8 cellular contexts compared by ENCODE assay signal in the genomic region with DNA sequence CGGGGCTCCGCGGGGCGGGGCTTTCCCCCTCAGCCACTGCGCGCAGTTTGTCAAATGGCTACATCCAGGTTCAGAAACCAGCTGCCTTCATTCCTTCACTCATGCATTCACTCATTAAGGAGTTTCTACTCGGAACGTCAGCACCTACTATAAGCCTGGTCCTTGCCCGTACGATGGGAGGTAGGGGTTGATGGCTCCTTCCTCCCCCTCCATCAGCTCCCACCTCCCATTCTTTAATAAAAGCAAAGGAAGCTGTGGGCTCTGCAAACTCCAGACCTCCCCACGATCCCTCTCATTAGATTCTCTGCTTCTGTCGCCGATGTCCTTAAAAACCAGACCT. TPM values are rescaled to one million over a fixed set of nuclear protein-coding genes. Genes with fewer than 3 reads are reported as not detected.
DNase-seq lines count a peak whose midpoint lies in the region; ATAC-seq and TF ChIP-seq lines count a peak whose summit lies in the region.

No MANE protein-coding gene starts in this region.

- no peaks in the 10 kb centered on the region for H3K27me3 ChIP-seq in CD8-positive, alpha-beta memory T cell (ENCODE audit: insufficient read depth, low read length, poor library complexity, severe bottlenecking)
- H3K27me3 ChIP-seq in PC-9 (ENCODE audit: insufficient read depth, low read depth) (peaks cover 26% of the 10 kb centered on the region; the same call in 1 of the 2 replicates), esophagus muscularis mucosa (no peaks in the 10 kb centered on the region)

- H3K9me2 ChIP-seq in PC-9 (ENCODE audit: insufficient read depth) = no peaks in the 10 kb centered on the region

- no peaks in the 10 kb centered on the region; the same call in 1 of the 2 replicates for H4K20me1 ChIP-seq in PC-9 (ENCODE audit: insufficient read depth)

- POLR2A ChIA-PET in CD8-positive, alpha-beta memory T cell (lab: Charles Lee) = interaction anchor here (0.9 to 2.2 kb wide), 6 partner anchors 9 to 255 kb away, joined by 3 to 10 read pairs (median 7); a partner anchor contains a TSS
- POLR2A ChIA-PET in PC-9 (lab: Charles Lee; ENCODE audit: unreplicated experiment) = interaction anchor here (0.6 to 0.7 kb wide), 6 partner anchors 22 to 469 kb away, joined by 3 to 7 read pairs (median 3); no protein-coding TSS in a partner anchor

- CTCF ChIA-PET in CD8-positive, alpha-beta memory T cell (lab: Charles Lee) = interaction anchor here (0.7 to 5.3 kb wide), 8 partner anchors 9 to 251 kb away, joined by 3 to 35 read pairs (median 10); no protein-coding TSS in a partner anchor
- CTCF ChIA-PET in PC-9 (lab: Charles Lee) = interaction anchor here (0.6 to 1.5 kb wide), 4 partner anchors 22 to 245 kb away, joined by 3 to 5 read pairs (median 4); no protein-coding TSS in a partner anchor

- no peak for TF ChIP-seq POLR2A in esophagus muscularis mucosa (IDR thresholded peaks at IDR 0.05; ENCODE audit: low read depth)

- H3K36me3 Mint-ChIP-seq in CD8-positive, alpha-beta memory T cell = peaks cover 0 to 4% (median 0%) of the 10 kb centered on the region in 3 donors
- H3K36me3 Mint-ChIP-seq in progenitor cell of endocrine pancreas (ENCODE audit: insufficient read depth) = no peaks in the 10 kb centered on the region

- DNase-seq in CD8-positive, alpha-beta memory T cell = no peak
- DNase-seq in PC-9 (no peak), esophagus muscularis mucosa (ENCODE audit: extremely low spot score) (no peak), progenitor cell of endocrine pancreas (ENCODE audit: low spot score, unreplicated experiment) (no peak), NCI-H2171 treated with DMSO at 0.1 percent for 48 hours (lab: John Stamatoyannopoulos, UW) (no peak), left colon (no peak), GM10266 (ENCODE audit: extremely low spot score) (no peak)
- no peak for DNase-seq in activated effector memory CD4-positive, alpha-beta T cell treated with Interleukin-2 at 50 U/mL for 16 hours

- H3K79me2 ChIP-seq in PC-9 (ENCODE audit: low read depth) = no peaks in the 10 kb centered on the region

- peak overlapping the region; percentile 69 for H3K4me2 ChIP-seq in PC-9

- H3K27ac Mint-ChIP-seq in CD8-positive, alpha-beta memory T cell = peak overlapping the region in 7 of 8 donors; percentile 47 to 96 (median 82)
- no peak overlapping the region for H3K27ac Mint-ChIP-seq in progenitor cell of endocrine pancreas

- H3K9me3 ChIP-seq in CD8-positive, alpha-beta memory T cell (ENCODE audit: low read length) = no peaks in the 10 kb centered on the region
- no peaks in the 10 kb centered on the region for H3K9me3 ChIP-seq in PC-9 (ENCODE audit: insufficient read depth, low read depth)
- H3K9me3 ChIP-seq in esophagus muscularis mucosa = no peaks in the 10 kb centered on the region

- no peaks in the 10 kb centered on the region for H3F3A ChIP-seq in PC-9 (ENCODE audit: insufficient read depth, low read depth)

- BruUV-seq in PC-9 (replicated peaks; lab: Mats Ljungman, UMichigan) = no TSS peak

- H3K4me1 Mint-ChIP-seq in CD8-positive, alpha-beta memory T cell = peaks cover 8 to 21% (median 9%) of the 10 kb centered on the region in 3 donors
- H3K4me1 Mint-ChIP-seq in progenitor cell of endocrine pancreas (ENCODE audit: low read depth) = peaks cover 21% of the 10 kb centered on the region

- H3K27ac ChIP-seq in CD8-positive, alpha-beta memory T cell (ENCODE audit: low read depth, low read length) = no peak overlapping the region
- H3K27ac ChIP-seq in PC-9 = no peak overlapping the region
- H3K27ac ChIP-seq in esophagus muscularis mucosa (replicated peaks in 1 of 4) = no peak overlapping the region

- 2% methylated on average over 9 of the region's 13 CpGs for WGBS in esophagus muscularis mucosa

- ATAC-seq in left colon = no peak

- peaks cover 4 to 10% of the 10 kb centered on the region in 2 donors for H3K27me3 Mint-ChIP-seq in CD8-positive, alpha-beta memory T cell
- peaks cover 5% of the 10 kb centered on the region for H3K27me3 Mint-ChIP-seq in progenitor cell of endocrine pancreas

- TF ChIP-seq EP300 in esophagus muscularis mucosa (IDR thresholded peaks at IDR 0.05) = no peak

- H3K4me3 Mint-ChIP-seq in CD8-positive, alpha-beta memory T cell = peak overlapping the region; percentile 66 to 83 (median 77)
- H3K4me3 Mint-ChIP-seq in progenitor cell of endocrine pancreas (ENCODE audit: low read depth) = peak overlapping the region; percentile 51

- peaks cover 23% of the 10 kb centered on the region for H3K4me1 ChIP-seq in CD8-positive, alpha-beta memory T cell (ENCODE audit: insufficient read depth, low read length)
- H3K4me1 ChIP-seq in PC-9 (replicated peaks; ENCODE audit: insufficient read depth) = 0 out of 2 replicates have a peak, but pooled peaks cover 7% of the 10 kb centered on the region
- peaks cover 14 to 19% (median 17%) of the 10 kb centered on the region in 4 donors for H3K4me1 ChIP-seq in esophagus muscularis mucosa

- no peaks in the 10 kb centered on the region for H3K9me3 Mint-ChIP-seq in CD8-positive, alpha-beta memory T cell
- no peaks in the 10 kb centered on the region for H3K9me3 Mint-ChIP-seq in progenitor cell of endocrine pancreas (ENCODE audit: low read depth)

- intact Hi-C loops in PC-9 (cut with micrococcal nuclease; ENCODE audit: unreplicated experiment) = no loop called here
- intact Hi-C loops in esophagus muscularis mucosa (cut with DNase I) = no loop called here
- intact Hi-C loops in left colon (cut with DNase I, micrococcal nuclease) = no loop called here

- no peak overlapping the region for H2AFZ ChIP-seq in PC-9

- H3K36me3 ChIP-seq in CD8-positive, alpha-beta memory T cell (ENCODE audit: insufficient read depth, low read length) = no peaks in the 10 kb centered on the region
- no peaks in the 10 kb centered on the region for H3K36me3 ChIP-seq in PC-9 (ENCODE audit: low read depth)
- H3K36me3 ChIP-seq in esophagus muscularis mucosa = no peaks in the 10 kb centered on the region

- no peak for TF ChIP-seq CTCF in PC-9 (conservative IDR thresholded peaks at IDR 0.05)
- TF ChIP-seq CTCF in esophagus muscularis mucosa (IDR thresholded peaks at IDR 0.05) = no peak
- TF ChIP-seq CTCF in progenitor cell of endocrine pancreas (IDR thresholded peaks at IDR 0.05; ENCODE audit: unreplicated experiment) = no peak
- no peak for TF ChIP-seq CTCF in GM10266 (IDR thresholded peaks at IDR 0.05; ENCODE audit: control insufficient read depth, insufficient read depth, low read depth, missing control alignments)

- peak overlapping the region; percentile 53 for H3K4me3 ChIP-seq in CD8-positive, alpha-beta memory T cell (ENCODE audit: low read length)
- H3K4me3 ChIP-seq in PC-9 (peak overlapping the region; percentile 49; the same call in 1 of the 2 replicates), esophagus muscularis mucosa (peak overlapping the region; percentile 55 to 65 (median 55))

RNA-seq across cellular contexts. Expression of a gene that starts 0.3 kb away (rescaled TPM):
- total RNA-seq in CD8-positive, alpha-beta memory T cell = under 1 TPM in 1 of 2 experiments, not detected in 1; 0.13 TPM
- 0.24 TPM for polyA plus RNA-seq in CD8-positive, alpha-beta memory T cell
- total RNA-seq in PC-9 (2021) (4.3 and 4.8 TPM in 2 replicates), esophagus muscularis mucosa (1 to 10 TPM in 1 of 4 donors, under 1 TPM in 3; 0.19 to 1.2 (median 0.47) TPM), progenitor cell of endocrine pancreas (2.4 and 2.7 TPM in 2 replicates), left colon (1 to 10 TPM; 2.1 to 2.9 TPM)

RNA-seq across cellular contexts. Expression of a gene that starts 7.0 kb away (rescaled TPM):
- total RNA-seq in CD8-positive, alpha-beta memory T cell = under 1 TPM in 1 of 2 experiments, not detected in 1; 0.11 TPM
- polyA plus RNA-seq in CD8-positive, alpha-beta memory T cell = 0.22 TPM
- total RNA-seq in PC-9 (2021) = 0.24 and 0.43 TPM in 2 replicates
- 10 to 100 TPM in 1 of 4 donors, 1 to 10 TPM in 3; 5.8 to 15.8 (median 7.9) TPM for total RNA-seq in esophagus muscularis mucosa
- 0.60 TPM in 2 replicates for total RNA-seq in progenitor cell of endocrine pancreas
- total RNA-seq in left colon = 1 to 10 TPM; 1.7 to 3.7 TPM
